1 cellular context compared by ENCODE assay signal in genomic region chr3:170044795-170045244, GRCh38.
A peak's percentile ranks its signal among the peaks of the same experiment; 100 is the strongest.
TF ChIP-seq lines count a peak whose summit lies in the region.

No MANE protein-coding gene starts in this region.

TF ChIP-seq in GM12878, 131 proteins besides CTCF, POLR2A, EP300 and RAD21 (continued from another document):
- TF ChIP-seq ELK1 (IDR thresholded peaks at IDR 0.05; ENCODE audit: low read depth, low read length) (peak; percentile 19; the same call in 1 of the 2 replicates), SRF (IDR thresholded peaks at IDR 0.05; ENCODE audit: low read depth in 2 of 2, low read length in 2 of 2) (0 out of 4 replicates have a peak, but pooled peaks of 1 of the 2 experiments have one; percentile 36), FOS (IDR thresholded peaks at IDR 0.05; ENCODE audit: borderline replicate concordance, extremely low read depth, insufficient read length) (no peak), CHD4 (IDR thresholded peaks at IDR 0.05) (no peak), MTA3 (IDR thresholded peaks at IDR 0.05; ENCODE audit: borderline replicate concordance, low read length) (peak; percentile 70), NFIC (IDR thresholded peaks at IDR 0.05; ENCODE audit: low read depth, low read length) (peak; percentile 92)
